Comparison of ENCODE assay signal across 1 cellular context in the genomic region with DNA sequence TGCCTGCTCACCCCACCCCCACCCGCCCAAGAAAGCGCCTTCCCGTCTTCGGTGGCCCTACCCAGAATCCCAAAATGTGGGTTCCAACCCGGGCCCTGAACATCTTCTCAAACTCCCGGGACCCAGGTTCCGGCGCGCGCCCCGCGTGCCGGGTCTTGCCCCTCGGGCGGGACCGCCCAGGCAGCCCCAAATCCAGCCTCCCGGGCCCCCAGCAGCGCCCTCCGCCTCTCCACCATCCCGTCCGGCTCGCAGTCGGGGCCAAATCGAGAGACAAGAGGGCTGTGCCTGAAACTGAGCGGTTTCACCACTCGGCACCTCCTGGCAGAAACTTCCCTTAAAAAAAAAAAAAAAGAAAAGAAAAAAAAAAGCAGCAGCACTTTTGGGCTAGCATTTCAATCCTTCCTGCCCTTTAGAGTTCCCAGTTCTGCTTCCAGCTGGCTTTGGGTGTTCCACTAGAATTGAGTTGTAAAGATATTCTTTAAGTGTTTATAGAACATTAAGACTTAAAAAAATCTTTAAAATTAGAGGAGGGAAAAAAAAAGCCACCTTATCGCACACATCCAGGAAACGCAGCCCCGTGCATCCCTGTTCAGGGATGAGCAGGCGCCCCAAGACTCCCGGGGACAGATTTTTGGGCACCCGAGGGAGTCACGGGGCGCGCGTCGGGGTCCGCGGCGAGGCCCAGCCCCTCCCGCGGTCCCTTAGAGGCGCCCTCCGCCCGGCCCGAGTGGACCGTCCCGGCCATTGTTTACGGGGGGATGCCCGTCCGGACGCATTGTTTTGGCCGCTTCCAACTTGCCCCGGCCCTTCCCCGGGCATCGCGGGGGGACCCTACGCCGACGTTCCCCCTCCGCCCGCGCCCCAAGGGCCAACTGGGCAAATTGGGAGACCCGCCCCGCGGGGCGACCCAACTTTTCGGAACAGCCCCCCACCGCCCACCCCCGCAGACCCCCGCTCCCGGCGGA.
TF ChIP-seq lines count a peak whose summit lies in the region.

No MANE protein-coding gene starts in this region.

TF ChIP-seq in GM12878, 131 proteins besides CTCF, POLR2A, EP300 and RAD21:
- TF ChIP-seq BHLHE40 (IDR thresholded peaks at IDR 0.05; ENCODE audit: borderline replicate concordance in 1 of 2, low read depth in 2 of 2, low read length in 1 of 2) (peak; percentile 3 to 71; a peak in 2 of 4 replicates), TAF1 (IDR thresholded peaks at IDR 0.05; ENCODE audit: borderline replicate concordance, low read depth, low read length) (0 out of 2 replicates have a peak, but pooled peaks have one; percentile 45), RUNX3 (IDR thresholded peaks at IDR 0.05; ENCODE audit: low read length) (peak; percentile 18), ETV6 (conservative IDR thresholded peaks at IDR 0.05 in 1 of 2, IDR thresholded peaks at IDR 0.05 in 1 of 2; ENCODE audit: borderline replicate concordance in 1 of 2, low read depth in 1 of 2) (peak in 1 of 2 experiments; percentile 99; a peak in 2 of 4 replicates), BACH1 (IDR thresholded peaks at IDR 0.05; ENCODE audit: borderline replicate concordance) (peak; percentile 63; the same call in 1 of the 2 replicates), TCF12 (IDR thresholded peaks at IDR 0.05; ENCODE audit: low read depth, low read length) (0 out of 2 replicates have a peak, but pooled peaks have one; percentile 35), IKZF2 (IDR thresholded peaks at IDR 0.05) (peak in 1 of 2 experiments; percentile 16; a peak in 1 of 4 replicates), IKZF1 (conservative IDR thresholded peaks at IDR 0.05) (0 out of 2 replicates have a peak, but pooled peaks have one; percentile 36), YY1 (IDR thresholded peaks at IDR 0.05; ENCODE audit: low read depth, low read length) (peak; percentile 55; the same call in 1 of the 2 replicates), ZNF384 (IDR thresholded peaks at IDR 0.05; ENCODE audit: borderline replicate concordance, low read depth, low read length) (peak; percentile 76), SMAD5 (IDR thresholded peaks at IDR 0.05; ENCODE audit: low read depth) (0 out of 2 replicates have a peak, but pooled peaks have one; percentile 8), TBL1XR1 (IDR thresholded peaks at IDR 0.05; ENCODE audit: low read depth, low read length) (0 out of 2 replicates have a peak, but pooled peaks have one; percentile 36), SP1 (IDR thresholded peaks at IDR 0.05; ENCODE audit: low read depth, low read length) (peak; percentile 17), POU2F2 (IDR thresholded peaks at IDR 0.05; ENCODE audit: borderline replicate concordance, low read depth, low read length) (0 out of 3 replicates have a peak, but pooled peaks have one; percentile 10)
- TF ChIP-seq, protein P1, sequence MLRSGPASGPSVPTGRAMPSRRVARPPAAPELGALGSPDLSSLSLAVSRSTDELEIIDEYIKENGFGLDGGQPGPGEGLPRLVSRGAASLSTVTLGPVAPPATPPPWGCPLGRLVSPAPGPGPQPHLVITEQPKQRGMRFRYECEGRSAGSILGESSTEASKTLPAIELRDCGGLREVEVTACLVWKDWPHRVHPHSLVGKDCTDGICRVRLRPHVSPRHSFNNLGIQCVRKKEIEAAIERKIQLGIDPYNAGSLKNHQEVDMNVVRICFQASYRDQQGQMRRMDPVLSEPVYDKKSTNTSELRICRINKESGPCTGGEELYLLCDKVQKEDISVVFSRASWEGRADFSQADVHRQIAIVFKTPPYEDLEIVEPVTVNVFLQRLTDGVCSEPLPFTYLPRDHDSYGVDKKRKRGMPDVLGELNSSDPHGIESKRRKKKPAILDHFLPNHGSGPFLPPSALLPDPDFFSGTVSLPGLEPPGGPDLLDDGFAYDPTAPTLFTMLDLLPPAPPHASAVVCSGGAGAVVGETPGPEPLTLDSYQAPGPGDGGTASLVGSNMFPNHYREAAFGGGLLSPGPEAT (IDR thresholded peaks at IDR 0.05; ENCODE audit: low read depth) = peak; percentile 15; the same call in 1 of the 2 replicates
- TF ChIP-seq, protein P2, sequence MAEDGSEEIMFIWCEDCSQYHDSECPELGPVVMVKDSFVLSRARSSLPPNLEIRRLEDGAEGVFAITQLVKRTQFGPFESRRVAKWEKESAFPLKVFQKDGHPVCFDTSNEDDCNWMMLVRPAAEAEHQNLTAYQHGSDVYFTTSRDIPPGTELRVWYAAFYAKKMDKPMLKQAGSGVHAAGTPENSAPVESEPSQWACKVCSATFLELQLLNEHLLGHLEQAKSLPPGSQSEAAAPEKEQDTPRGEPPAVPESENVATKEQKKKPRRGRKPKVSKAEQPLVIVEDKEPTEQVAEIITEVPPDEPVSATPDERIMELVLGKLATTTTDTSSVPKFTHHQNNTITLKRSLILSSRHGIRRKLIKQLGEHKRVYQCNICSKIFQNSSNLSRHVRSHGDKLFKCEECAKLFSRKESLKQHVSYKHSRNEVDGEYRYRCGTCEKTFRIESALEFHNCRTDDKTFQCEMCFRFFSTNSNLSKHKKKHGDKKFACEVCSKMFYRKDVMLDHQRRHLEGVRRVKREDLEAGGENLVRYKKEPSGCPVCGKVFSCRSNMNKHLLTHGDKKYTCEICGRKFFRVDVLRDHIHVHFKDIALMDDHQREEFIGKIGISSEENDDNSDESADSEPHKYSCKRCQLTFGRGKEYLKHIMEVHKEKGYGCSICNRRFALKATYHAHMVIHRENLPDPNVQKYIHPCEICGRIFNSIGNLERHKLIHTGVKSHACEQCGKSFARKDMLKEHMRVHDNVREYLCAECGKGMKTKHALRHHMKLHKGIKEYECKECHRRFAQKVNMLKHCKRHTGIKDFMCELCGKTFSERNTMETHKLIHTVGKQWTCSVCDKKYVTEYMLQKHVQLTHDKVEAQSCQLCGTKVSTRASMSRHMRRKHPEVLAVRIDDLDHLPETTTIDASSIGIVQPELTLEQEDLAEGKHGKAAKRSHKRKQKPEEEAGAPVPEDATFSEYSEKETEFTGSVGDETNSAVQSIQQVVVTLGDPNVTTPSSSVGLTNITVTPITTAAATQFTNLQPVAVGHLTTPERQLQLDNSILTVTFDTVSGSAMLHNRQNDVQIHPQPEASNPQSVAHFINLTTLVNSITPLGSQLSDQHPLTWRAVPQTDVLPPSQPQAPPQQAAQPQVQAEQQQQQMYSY (CRISPR knock-in tag; IDR thresholded peaks at IDR 0.05) = peak; percentile 38; the same call in 1 of the 2 replicates
- TF ChIP-seq, protein P3, sequence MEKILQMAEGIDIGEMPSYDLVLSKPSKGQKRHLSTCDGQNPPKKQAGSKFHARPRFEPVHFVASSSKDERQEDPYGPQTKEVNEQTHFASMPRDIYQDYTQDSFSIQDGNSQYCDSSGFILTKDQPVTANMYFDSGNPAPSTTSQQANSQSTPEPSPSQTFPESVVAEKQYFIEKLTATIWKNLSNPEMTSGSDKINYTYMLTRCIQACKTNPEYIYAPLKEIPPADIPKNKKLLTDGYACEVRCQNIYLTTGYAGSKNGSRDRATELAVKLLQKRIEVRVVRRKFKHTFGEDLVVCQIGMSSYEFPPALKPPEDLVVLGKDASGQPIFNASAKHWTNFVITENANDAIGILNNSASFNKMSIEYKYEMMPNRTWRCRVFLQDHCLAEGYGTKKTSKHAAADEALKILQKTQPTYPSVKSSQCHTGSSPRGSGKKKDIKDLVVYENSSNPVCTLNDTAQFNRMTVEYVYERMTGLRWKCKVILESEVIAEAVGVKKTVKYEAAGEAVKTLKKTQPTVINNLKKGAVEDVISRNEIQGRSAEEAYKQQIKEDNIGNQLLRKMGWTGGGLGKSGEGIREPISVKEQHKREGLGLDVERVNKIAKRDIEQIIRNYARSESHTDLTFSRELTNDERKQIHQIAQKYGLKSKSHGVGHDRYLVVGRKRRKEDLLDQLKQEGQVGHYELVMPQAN (conservative IDR thresholded peaks at IDR 0.05) = peak; percentile 17; the same call in 1 of the 2 replicates
- TF ChIP-seq, protein P4, sequence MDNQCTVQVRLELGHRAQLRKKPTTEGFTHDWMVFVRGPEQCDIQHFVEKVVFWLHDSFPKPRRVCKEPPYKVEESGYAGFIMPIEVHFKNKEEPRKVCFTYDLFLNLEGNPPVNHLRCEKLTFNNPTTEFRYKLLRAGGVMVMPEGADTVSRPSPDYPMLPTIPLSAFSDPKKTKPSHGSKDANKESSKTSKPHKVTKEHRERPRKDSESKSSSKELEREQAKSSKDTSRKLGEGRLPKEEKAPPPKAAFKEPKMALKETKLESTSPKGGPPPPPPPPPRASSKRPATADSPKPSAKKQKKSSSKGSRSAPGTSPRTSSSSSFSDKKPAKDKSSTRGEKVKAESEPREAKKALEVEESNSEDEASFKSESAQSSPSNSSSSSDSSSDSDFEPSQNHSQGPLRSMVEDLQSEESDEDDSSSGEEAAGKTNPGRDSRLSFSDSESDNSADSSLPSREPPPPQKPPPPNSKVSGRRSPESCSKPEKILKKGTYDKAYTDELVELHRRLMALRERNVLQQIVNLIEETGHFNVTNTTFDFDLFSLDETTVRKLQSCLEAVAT (IDR thresholded peaks at IDR 0.05) = peak; percentile 90
